19 cellular contexts compared by ENCODE assay signal in the genomic region with DNA sequence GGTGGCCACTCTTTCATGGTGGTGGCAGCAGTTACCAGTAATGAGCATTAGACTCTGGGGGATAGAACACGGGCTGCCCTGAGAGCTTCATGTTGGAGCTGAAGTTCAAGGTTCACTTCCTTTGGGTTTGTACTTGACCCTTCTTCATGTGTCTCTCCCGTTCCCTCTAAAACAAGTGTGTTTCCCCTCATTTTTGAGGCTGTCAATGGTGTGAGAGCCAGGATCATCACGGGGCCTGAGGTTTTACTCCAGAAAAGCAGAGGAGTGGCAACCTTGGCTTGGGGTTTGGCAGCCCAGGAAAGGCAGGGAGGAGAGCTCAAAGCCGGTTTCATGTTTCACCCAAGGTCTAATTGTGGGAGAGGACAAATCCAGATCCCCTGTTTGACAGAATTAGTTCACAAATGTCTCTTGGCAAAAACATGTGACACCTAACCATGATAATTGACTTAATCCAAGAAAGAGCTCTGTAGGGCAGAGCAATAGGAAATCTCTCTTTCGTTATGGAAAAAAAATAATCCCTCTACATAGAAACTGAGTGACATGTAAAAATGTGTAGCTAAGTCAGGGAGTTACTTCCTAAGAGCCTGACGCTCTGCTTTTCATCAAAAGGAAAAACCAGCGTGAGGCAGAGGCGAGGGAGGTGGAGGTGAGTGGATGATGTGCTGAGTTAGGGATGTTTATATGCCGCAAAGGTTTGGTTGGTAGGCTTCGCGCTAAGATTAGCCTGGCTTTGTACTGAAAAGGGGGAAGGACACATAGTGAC. TPM values are rescaled to one million over a fixed set of nuclear protein-coding genes. Genes with fewer than 3 reads are reported as not detected.
DNase-seq lines count a peak whose midpoint lies in the region; ATAC-seq and TF ChIP-seq lines count a peak whose summit lies in the region.
"Had no signal": no experiment of that assay in that cellular context is flagged by ENCODE, and none has a peak within 500 bp of the region (broad histone marks: within the 10 kb centered on the region; RNA-seq: fewer than 3 reads in every experiment).

No MANE protein-coding gene starts in this region.

- H3K4me2 ChIP-seq in BLaER1 treated with 17β-estradiol and CSF1 and Interleukin-3, amounts not matched to agents 10 nM and 100 nM, result peak overlapping the region in 10 of 11 experiments; percentile 57 to 85 (median 76); a peak in 18 of 22 replicates

- intact Hi-C loops in ascending aorta (cut with DNase I), result no loop called here

- no peaks in the 10 kb centered on the region for H4K20me1 ChIP-seq in BLaER1 treated with 17β-estradiol and CSF1 and Interleukin-3, amounts not matched to agents 10 nM and 100 nM

- H3K27me3 ChIP-seq in BLaER1 treated with 17β-estradiol and CSF1 and Interleukin-3, amounts not matched to agents 10 nM and 100 nM, result no peaks in the 10 kb centered on the region; a peak in 1 of 22 replicates
- no peaks in the 10 kb centered on the region for H3K27me3 ChIP-seq in ascending aorta
- H3K27me3 ChIP-seq: heart left ventricle had no signal

- no peaks in the 10 kb centered on the region for H3K36me3 ChIP-seq in BLaER1 treated with 17β-estradiol and CSF1 and Interleukin-3, amounts not matched to agents 10 nM and 100 nM
- peaks cover 0 to 23% of the 10 kb centered on the region in 2 experiments for H3K36me3 ChIP-seq in HEK293 (ENCODE audit: control insufficient read depth in 2 of 2, insufficient read depth in 1 of 2, low read length in 2 of 2)
- H3K36me3 ChIP-seq in ascending aorta, result peaks cover 20 to 28% of the 10 kb centered on the region in 2 donors
- H3K36me3 ChIP-seq: heart left ventricle had no signal

- POLR2A ChIA-PET in HEK293 (lab: Yijun Ruan, JAX), result interaction anchor here (1.7 kb wide), 1 partner anchor 23 kb away, joined by 5 read pairs; a partner anchor contains a TSS

- TF ChIP-seq CTCF in HEK293 (tag by site-specific recombination; IDR thresholded peaks at IDR 0.05) (no peak), ascending aorta (IDR thresholded peaks at IDR 0.05) (no peak), omental fat pad (IDR thresholded peaks at IDR 0.05) (no peak)

- ATAC-seq in omental fat pad (ENCODE audit: low FRiP score), result peak; percentile 12
- ATAC-seq: activated CD8-positive, alpha-beta memory T cell treated with anti-CD3 and anti-CD28 coated beads, Interleukin-2, amount 10 ng/mL, durations not matched to agents 7 days and 5 days; heart left ventricle; left cardiac atrium had no signal

- CTCF ChIA-PET in HEK293 (lab: Yijun Ruan, JAX), result interaction anchor here (0.5 to 5.3 kb wide), 5 partner anchors 15 to 179 kb away, joined by 3 to 32 read pairs (median 3); no protein-coding TSS in a partner anchor

- peaks cover 52 to 75% (median 65%) of the 10 kb centered on the region in 10 experiments for H3K4me1 ChIP-seq in BLaER1 treated with 17β-estradiol and CSF1 and Interleukin-3, amounts not matched to agents 10 nM and 100 nM
- H3K4me1 ChIP-seq in HEK293 (ENCODE audit: control insufficient read depth, insufficient read depth, low read length) (peaks cover 9% of the 10 kb centered on the region; the same call in 1 of the 2 replicates), ascending aorta (peaks cover 4 to 35% of the 10 kb centered on the region in 2 donors)

- no peak overlapping the region for H3K4me3 ChIP-seq in BLaER1 treated with 17β-estradiol and CSF1 and Interleukin-3, amounts not matched to agents 10 nM and 100 nM
- no peak overlapping the region for H3K4me3 ChIP-seq in HEK293 (ENCODE audit: low read depth, low read length)
- H3K4me3 ChIP-seq in ascending aorta, result no peak overlapping the region
- H3K4me3 ChIP-seq: heart left ventricle had no signal

- H3K27ac ChIP-seq in BLaER1 treated with 17β-estradiol and CSF1 and Interleukin-3, amounts not matched to agents 10 nM and 100 nM, result no peak overlapping the region
- H3K27ac ChIP-seq in HEK293 (ENCODE audit: extremely low read depth, low read depth, low read length), result no peak overlapping the region; the same call in 1 of the 2 replicates
- peak overlapping the region; percentile 25 to 48 for H3K27ac ChIP-seq in ascending aorta
- H3K27ac ChIP-seq: epithelial cell of prostate, heart left ventricle had no signal

- DNase-seq in ascending aorta (ENCODE audit: low spot score in 2 of 2) (no peak), omental fat pad (ENCODE audit: low spot score) (no peak), germinal center (ENCODE audit: low spot score) (no peak)
- DNase-seq in activated effector memory CD4-positive, alpha-beta T cell treated with anti-CD3 and anti-CD28 coated beads, Interleukin-2, amount 50 U/mL, for 16 hours, result no peak
- DNase-seq in activated CD4-positive, alpha-beta T cell treated with anti-CD3 and anti-CD28 coated beads for 48 hours, result no peak
- DNase-seq: activated CD4-positive, alpha-beta T cell treated with anti-CD3 and anti-CD28 coated beads, Interleukin-2, amount 10 ng/mL, durations not matched to agents 7 days and 5 days; activated CD8-positive, alpha-beta memory T cell treated with anti-CD3 and anti-CD28 coated beads, Interleukin-2, amount 10 ng/mL, durations not matched to agents 7 days and 5 days; heart left ventricle; left cardiac atrium; NCI-H146; T-helper 2 cell had no signal

- H3K9ac ChIP-seq in BLaER1 treated with 17β-estradiol and CSF1 and Interleukin-3, amounts not matched to agents 10 nM and 100 nM, result no peak overlapping the region

- H3K9me3 ChIP-seq in BLaER1 treated with 17β-estradiol and CSF1 and Interleukin-3, amounts not matched to agents 10 nM and 100 nM (replicated peaks in 1 of 11), result no peaks in the 10 kb centered on the region
- H3K9me3 ChIP-seq in HEK293 (ENCODE audit: control insufficient read depth, insufficient read depth, low read depth, low read length) (no peaks in the 10 kb centered on the region), ascending aorta (no peaks in the 10 kb centered on the region)
- H3K9me3 ChIP-seq: heart left ventricle had no signal

TF ChIP-seq in HEK293, 187 proteins besides CTCF, POLR2A, EP300 and RAD21 (continues in another document):
- TF ChIP-seq ZNF24 (tag by site-specific recombination; IDR thresholded peaks at IDR 0.05), result no peak
- no peak for TF ChIP-seq ZNF169 (tag by site-specific recombination; IDR thresholded peaks at IDR 0.05)
- TF ChIP-seq, protein P1, sequence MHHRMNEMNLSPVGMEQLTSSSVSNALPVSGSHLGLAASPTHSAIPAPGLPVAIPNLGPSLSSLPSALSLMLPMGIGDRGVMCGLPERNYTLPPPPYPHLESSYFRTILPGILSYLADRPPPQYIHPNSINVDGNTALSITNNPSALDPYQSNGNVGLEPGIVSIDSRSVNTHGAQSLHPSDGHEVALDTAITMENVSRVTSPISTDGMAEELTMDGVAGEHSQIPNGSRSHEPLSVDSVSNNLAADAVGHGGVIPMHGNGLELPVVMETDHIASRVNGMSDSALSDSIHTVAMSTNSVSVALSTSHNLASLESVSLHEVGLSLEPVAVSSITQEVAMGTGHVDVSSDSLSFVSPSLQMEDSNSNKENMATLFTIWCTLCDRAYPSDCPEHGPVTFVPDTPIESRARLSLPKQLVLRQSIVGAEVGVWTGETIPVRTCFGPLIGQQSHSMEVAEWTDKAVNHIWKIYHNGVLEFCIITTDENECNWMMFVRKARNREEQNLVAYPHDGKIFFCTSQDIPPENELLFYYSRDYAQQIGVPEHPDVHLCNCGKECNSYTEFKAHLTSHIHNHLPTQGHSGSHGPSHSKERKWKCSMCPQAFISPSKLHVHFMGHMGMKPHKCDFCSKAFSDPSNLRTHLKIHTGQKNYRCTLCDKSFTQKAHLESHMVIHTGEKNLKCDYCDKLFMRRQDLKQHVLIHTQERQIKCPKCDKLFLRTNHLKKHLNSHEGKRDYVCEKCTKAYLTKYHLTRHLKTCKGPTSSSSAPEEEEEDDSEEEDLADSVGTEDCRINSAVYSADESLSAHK (tag by site-specific recombination; IDR thresholded peaks at IDR 0.05), result peak; percentile 62; the same call in 1 of the 2 replicates
- TF ChIP-seq ZNF837 (tag by site-specific recombination; IDR thresholded peaks at IDR 0.05), result no peak
- TF ChIP-seq, protein P2, sequence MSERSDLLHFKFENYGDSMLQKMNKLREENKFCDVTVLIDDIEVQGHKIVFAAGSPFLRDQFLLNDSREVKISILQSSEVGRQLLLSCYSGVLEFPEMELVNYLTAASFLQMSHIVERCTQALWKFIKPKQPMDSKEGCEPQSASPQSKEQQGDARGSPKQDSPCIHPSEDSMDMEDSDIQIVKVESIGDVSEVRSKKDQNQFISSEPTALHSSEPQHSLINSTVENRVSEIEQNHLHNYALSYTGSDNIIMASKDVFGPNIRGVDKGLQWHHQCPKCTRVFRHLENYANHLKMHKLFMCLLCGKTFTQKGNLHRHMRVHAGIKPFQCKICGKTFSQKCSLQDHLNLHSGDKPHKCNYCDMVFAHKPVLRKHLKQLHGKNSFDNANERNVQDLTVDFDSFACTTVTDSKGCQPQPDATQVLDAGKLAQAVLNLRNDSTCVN (tag by site-specific recombination; optimal IDR thresholded peaks at IDR 0.05), result no peak
- TF ChIP-seq ZNF596 (tag by site-specific recombination; IDR thresholded peaks at IDR 0.05), result no peak
- no peak for TF ChIP-seq ZSCAN16 (tag by site-specific recombination; IDR thresholded peaks at IDR 0.05)
- no peak for TF ChIP-seq ZNF791 (tag by site-specific recombination; IDR thresholded peaks at IDR 0.05)
- no peak for TF ChIP-seq ZNF510 (tag by site-specific recombination; IDR thresholded peaks at IDR 0.05; ENCODE audit: insufficient replicate concordance)
- no peak for TF ChIP-seq ZSCAN30 (tag by site-specific recombination; IDR thresholded peaks at IDR 0.05)
- TF ChIP-seq ZNF654 (tag by site-specific recombination; IDR thresholded peaks at IDR 0.05; ENCODE audit: low read depth), result no peak

RNA-seq across cellular contexts. Expression of a gene that starts 22.4 kb away (rescaled TPM):
- 23.8 TPM for total RNA-seq in ascending aorta
- 100 to 1,000 TPM in 2 of 4 donors, 10 to 100 TPM in 2; 11.3 to 284 (median 88.4) TPM for total RNA-seq in omental fat pad
- total RNA-seq: activated CD8-positive, alpha-beta memory T cell treated with anti-CD3 and anti-CD28 coated beads, Interleukin-2, amount 10 ng/mL, durations not matched to agents 7 days and 5 days; activated T-helper 1 cell treated with anti-CD3 and anti-CD28 coated beads, Interleukin-12 subunit alpha, Interleukin-12 subunit beta, Interleukin-2, Interleukin-4 antibody, amounts not matched to agents 30 ng/mL and 10 ng/mL and 1 ng/mL, durations not matched to agents 14 hours and 24 hours and 36 hours; natural killer cell treated with Interleukin-12 subunit alpha and Interleukin-12 subunit beta and Interleukin-15 and Interleukin-18, amount 100 ng/mL, for 72 hours had no signal

RNA-seq across cellular contexts. Expression of a gene that starts 38.2 kb away (rescaled TPM):
- total RNA-seq in ascending aorta (not detected), omental fat pad (not detected)
- total RNA-seq: activated CD8-positive, alpha-beta memory T cell treated with anti-CD3 and anti-CD28 coated beads, Interleukin-2, amount 10 ng/mL, durations not matched to agents 7 days and 5 days; activated T-helper 1 cell treated with anti-CD3 and anti-CD28 coated beads, Interleukin-12 subunit alpha, Interleukin-12 subunit beta, Interleukin-2, Interleukin-4 antibody, amounts not matched to agents 30 ng/mL and 10 ng/mL and 1 ng/mL, durations not matched to agents 14 hours and 24 hours and 36 hours; heart left ventricle; left cardiac atrium; mesenteric fat pad; natural killer cell treated with Interleukin-12 subunit alpha and Interleukin-12 subunit beta and Interleukin-15 and Interleukin-18, amount 100 ng/mL, for 72 hours; SK-MEL-5; urinary bladder had no signal

Comparison
In these comparisons a context has a peak if more than half of its experiments do, and no peak if none do; other contexts are left out.
1. H3K27ac ChIP-seq: peak in ascending aorta (2 of 2); none in BLaER1 treated with 17β-estradiol and CSF1 and Interleukin-3, amounts not matched to agents 10 nM and 100 nM (0 of 11) and HEK293 (single experiment).